In genomic region chr1:86154581-86155060, GRCh38 we compare ENCODE assay signal across 11 cellular contexts. TPM values are rescaled to one million over a fixed set of nuclear protein-coding genes. Genes with fewer than 3 reads are reported as not detected.
DNase-seq lines count a peak whose midpoint lies in the region; ATAC-seq and TF ChIP-seq lines count a peak whose summit lies in the region.
"Had no signal": no experiment of that assay in that cellular context is flagged by ENCODE, and none has a peak within 500 bp of the region (broad histone marks: within the 10 kb centered on the region; RNA-seq: fewer than 3 reads in every experiment).

No MANE protein-coding gene starts in this region.

- no peak for TF ChIP-seq CTCF in AG10803 (conservative IDR thresholded peaks at IDR 0.05; ENCODE audit: low read length)
- TF ChIP-seq CTCF in RWPE2 (IDR thresholded peaks at IDR 0.05; ENCODE audit: poor library complexity, severe bottlenecking) = no peak
- no peak for TF ChIP-seq CTCF in neural crest cell (conservative IDR thresholded peaks at IDR 0.05)

- H3K4me1 Mint-ChIP-seq in neural crest cell = peaks cover 20% of the 10 kb centered on the region
- H3K4me1 Mint-ChIP-seq in effector memory CD8-positive, alpha-beta T cell (ENCODE audit: low read depth in 2 of 2) = no peaks in the 10 kb centered on the region

- H3K4me3 ChIP-seq in AG10803 (ENCODE audit: low read length) (peak overlapping the region; percentile 43), RWPE2 (ENCODE audit: severe bottlenecking) (no peak overlapping the region)

- DNase-seq in AG10803 (ENCODE audit: low read depth) = peak; percentile 86
- DNase-seq in RWPE2 (ENCODE audit: low spot score) = peak; percentile 47
- peak; percentile 62 for DNase-seq in fibroblast of peridontal ligament (ENCODE audit: extremely low read depth)
- peak; percentile 8 for DNase-seq in neural crest cell (ENCODE audit: low read depth, low spot score)
- no peak for DNase-seq in D341Med (ENCODE audit: low spot score)
- no peak for DNase-seq in effector memory CD8-positive, alpha-beta T cell
- no peak for DNase-seq in HuH-7 (ENCODE audit: low spot score)
- DNase-seq: activated CD4-positive, alpha-beta memory T cell treated with anti-CD3 and anti-CD28 coated beads, Interleukin-2, amount 10 ng/mL, durations not matched to agents 7 days and 5 days; KBM-7 had no signal

- ATAC-seq in RWPE2 (ENCODE audit: low read depth) = no peak
- ATAC-seq in HG02938 (IDR thresholded peaks at IDR 0.05; ENCODE audit: unreplicated experiment) = no peak
- no peak for ATAC-seq in effector memory CD8-positive, alpha-beta T cell (replicated peaks)

- H3K27me3 ChIP-seq in RWPE2 (ENCODE audit: insufficient read depth, poor library complexity, severe bottlenecking) = peaks cover 19% of the 10 kb centered on the region

- no peaks in the 10 kb centered on the region for H3K9me3 ChIP-seq in RWPE2 (ENCODE audit: severe bottlenecking)

- peak overlapping the region; percentile 69 for H3K4me3 Mint-ChIP-seq in neural crest cell
- no peak overlapping the region for H3K4me3 Mint-ChIP-seq in effector memory CD8-positive, alpha-beta T cell
- H3K4me3 Mint-ChIP-seq: activated CD4-positive, alpha-beta memory T cell treated with anti-CD3 and anti-CD28 coated beads, Interleukin-2, amount 10 ng/mL, durations not matched to agents 7 days and 5 days had no signal

- H3K36me3 Mint-ChIP-seq in neural crest cell (ENCODE audit: low read depth) = no peaks in the 10 kb centered on the region
- H3K36me3 Mint-ChIP-seq in effector memory CD8-positive, alpha-beta T cell (ENCODE audit: insufficient read depth) = no peaks in the 10 kb centered on the region

- H3K27ac Mint-ChIP-seq in neural crest cell (ENCODE audit: unreplicated experiment) = no peak overlapping the region
- no peak overlapping the region for H3K27ac Mint-ChIP-seq in effector memory CD8-positive, alpha-beta T cell
- H3K27ac Mint-ChIP-seq: activated CD4-positive, alpha-beta memory T cell treated with anti-CD3 and anti-CD28 coated beads, Interleukin-2, amount 10 ng/mL, durations not matched to agents 7 days and 5 days had no signal

- no peaks in the 10 kb centered on the region for H3K36me3 ChIP-seq in RWPE2 (ENCODE audit: low read depth)

- peaks cover 82% of the 10 kb centered on the region for H3K27me3 Mint-ChIP-seq in neural crest cell (ENCODE audit: low read depth)
- H3K27me3 Mint-ChIP-seq in effector memory CD8-positive, alpha-beta T cell = peaks cover 10 to 28% of the 10 kb centered on the region in 2 donors

- no peak overlapping the region for H3K27ac ChIP-seq in RWPE2 (ENCODE audit: poor library complexity, severe bottlenecking)
- H3K27ac ChIP-seq: C4-2B had no signal

- no peaks in the 10 kb centered on the region for H3K9me3 Mint-ChIP-seq in neural crest cell
- peaks cover 5 to 7% of the 10 kb centered on the region in 2 donors for H3K9me3 Mint-ChIP-seq in effector memory CD8-positive, alpha-beta T cell
- H3K9me3 Mint-ChIP-seq: activated CD4-positive, alpha-beta memory T cell treated with anti-CD3 and anti-CD28 coated beads, Interleukin-2, amount 10 ng/mL, durations not matched to agents 7 days and 5 days had no signal

- peaks cover 14% of the 10 kb centered on the region for H3K4me1 ChIP-seq in RWPE2 (ENCODE audit: insufficient read depth, poor library complexity, severe bottlenecking)

RNA-seq across cellular contexts. Expression of gene COL24A1, which starts 2.0 kb away (rescaled TPM):
- total RNA-seq in neural crest cell = 0.20 and 0.35 TPM in 2 replicates
- total RNA-seq: activated CD4-positive, alpha-beta memory T cell treated with anti-CD3 and anti-CD28 coated beads, Interleukin-2, amount 10 ng/mL, durations not matched to agents 7 days and 5 days had no signal

Comparison
In these comparisons a context has a peak if more than half of its experiments do, and no peak if none do; other contexts are left out.
1. DNase-seq: peak in AG10803 (single experiment), RWPE2 (single experiment), fibroblast of peridontal ligament (single experiment) and neural crest cell (single experiment); none in D341Med (single experiment), effector memory CD8-positive, alpha-beta T cell (0 of 3) and HuH-7 (single experiment).